In the genomic region with DNA sequence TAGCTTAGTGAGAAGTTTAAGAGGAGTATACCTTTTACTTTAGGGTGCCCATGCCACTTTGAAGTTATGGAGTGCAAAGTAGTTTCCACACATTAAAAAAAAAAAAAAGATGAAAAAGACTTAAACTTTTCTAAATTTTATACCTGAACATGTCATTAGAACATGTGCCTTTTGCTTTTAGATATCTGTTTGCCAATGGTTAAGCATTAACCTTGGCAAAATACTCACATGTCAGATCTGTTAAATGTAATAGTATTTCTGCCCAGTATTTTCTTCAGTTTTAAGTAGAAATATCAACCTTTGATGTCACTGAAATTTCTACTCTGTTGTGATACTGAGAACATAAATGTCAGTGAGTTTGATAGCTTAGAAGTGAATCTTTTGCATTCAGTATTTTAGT, we compare ENCODE assay signal across 9 cellular contexts. TPM values are rescaled to one million over a fixed set of nuclear protein-coding genes. Genes with fewer than 3 reads are reported as not detected.
A peak's percentile ranks its signal among the peaks of the same experiment; 100 is the strongest.
DNase-seq lines count a peak whose midpoint lies in the region; ATAC-seq and TF ChIP-seq lines count a peak whose summit lies in the region.
"Had no signal": no experiment of that assay in that cellular context is flagged by ENCODE, and none has a peak within 500 bp of the region (broad histone marks: within the 10 kb centered on the region; RNA-seq: fewer than 3 reads in every experiment).

No MANE protein-coding gene starts in this region.

- H3K4me2 ChIP-seq in smooth muscle cell = peak overlapping the region; percentile 87

- peaks cover 25% of the 10 kb centered on the region for H3K4me1 ChIP-seq in smooth muscle cell (ENCODE audit: low read depth)
- H3K4me1 ChIP-seq in Caco-2 = no peaks in the 10 kb centered on the region; the same call in 1 of the 2 replicates

- H2AFZ ChIP-seq in smooth muscle cell (ENCODE audit: low read depth) = no peak overlapping the region

- H3K27ac ChIP-seq in SK-N-MC (peak overlapping the region; percentile 68), smooth muscle cell (ENCODE audit: low read depth) (peak overlapping the region; percentile 8)

- TF ChIP-seq CTCF in fibroblast of the aortic adventitia (IDR thresholded peaks at IDR 0.05; ENCODE audit: insufficient read depth, low read length) (no peak), smooth muscle cell (IDR thresholded peaks at IDR 0.05; ENCODE audit: borderline replicate concordance, insufficient read depth, poor library complexity, severe bottlenecking) (no peak), GM10248 (IDR thresholded peaks at IDR 0.05; ENCODE audit: control extremely low read depth, extremely low read depth, low read depth, missing control alignments) (no peak), Caco-2 (IDR thresholded peaks at IDR 0.05; ENCODE audit: insufficient read depth in 1 of 2, low read depth in 1 of 2, low read length in 1 of 2, severe bottlenecking in 1 of 2, unreplicated experiment in 1 of 2) (no peak)

- H3K9me3 ChIP-seq in SK-N-MC (ENCODE audit: low read depth, low read length) (no peaks in the 10 kb centered on the region), smooth muscle cell (replicated peaks; ENCODE audit: low read depth) (no peaks in the 10 kb centered on the region), Caco-2 (no peaks in the 10 kb centered on the region)

- no TSS peak for BruUV-seq in Caco-2 (replicated peaks; lab: Mats Ljungman, UMichigan)

- peaks cover 67% of the 10 kb centered on the region for H4K20me1 ChIP-seq in smooth muscle cell (ENCODE audit: low read depth)

- H3K27me3 Mint-ChIP-seq in activated CD4-positive, alpha-beta T cell treated with anti-CD3 and anti-CD28 coated beads, Interleukin-2, amount 10 ng/mL, durations not matched to agents 7 days and 5 days = no peaks in the 10 kb centered on the region
- no peaks in the 10 kb centered on the region for H3K27me3 Mint-ChIP-seq in Caco-2 (ENCODE audit: insufficient read depth, unreplicated experiment)
- H3K27me3 Mint-ChIP-seq: central memory CD8-positive, alpha-beta T cell had no signal

- H3K27me3 ChIP-seq in smooth muscle cell (ENCODE audit: low read depth) (no peaks in the 10 kb centered on the region), Caco-2 (replicated peaks; ENCODE audit: control insufficient read depth, insufficient read depth, low read length) (no peaks in the 10 kb centered on the region)

- H3K79me2 ChIP-seq in smooth muscle cell (ENCODE audit: low read depth) = peaks cover 98% of the 10 kb centered on the region

- peak overlapping the region; percentile 85 for H3K4me3 Mint-ChIP-seq in activated CD4-positive, alpha-beta T cell treated with anti-CD3 and anti-CD28 coated beads, Interleukin-2, amount 10 ng/mL, durations not matched to agents 7 days and 5 days
- H3K4me3 Mint-ChIP-seq in Caco-2 (ENCODE audit: unreplicated experiment) = no peak overlapping the region

- H3K4me3 ChIP-seq in SK-N-MC (peak overlapping the region; percentile 94), fibroblast of the aortic adventitia (ENCODE audit: low read depth, low read length) (peak overlapping the region; percentile 26), smooth muscle cell (peak overlapping the region; percentile 66), Caco-2 (ENCODE audit: low read depth, low read length) (no peak overlapping the region)

- H3K36me3 Mint-ChIP-seq in activated CD4-positive, alpha-beta T cell treated with anti-CD3 and anti-CD28 coated beads, Interleukin-2, amount 10 ng/mL, durations not matched to agents 7 days and 5 days (ENCODE audit: low read depth) = peaks cover 10% of the 10 kb centered on the region
- H3K36me3 Mint-ChIP-seq in Caco-2 (ENCODE audit: insufficient read depth, unreplicated experiment) = no peaks in the 10 kb centered on the region

- H3K9ac ChIP-seq in SK-N-MC (ENCODE audit: insufficient read length) (peak overlapping the region; percentile 42), smooth muscle cell (ENCODE audit: low read depth) (peak overlapping the region; percentile 4)

- ATAC-seq in HG03175 (IDR thresholded peaks at IDR 0.05; ENCODE audit: unreplicated experiment) = no peak

- intact Hi-C loops in Caco-2 (cut with micrococcal nuclease; ENCODE audit: unreplicated experiment) = no loop called here

- no peaks in the 10 kb centered on the region for H3F3A ChIP-seq in smooth muscle cell (ENCODE audit: low read depth)

- H3K36me3 ChIP-seq in SK-N-MC (ENCODE audit: insufficient read depth, low read length) (no peaks in the 10 kb centered on the region), smooth muscle cell (ENCODE audit: low read depth) (no peaks in the 10 kb centered on the region), Caco-2 (ENCODE audit: control insufficient read depth, insufficient read depth, low read length) (no peaks in the 10 kb centered on the region)

- H3K27ac Mint-ChIP-seq in activated CD4-positive, alpha-beta T cell treated with anti-CD3 and anti-CD28 coated beads, Interleukin-2, amount 10 ng/mL, durations not matched to agents 7 days and 5 days = no peak overlapping the region
- no peak overlapping the region for H3K27ac Mint-ChIP-seq in Caco-2 (ENCODE audit: unreplicated experiment)

- CTCF ChIA-PET in activated CD4-positive, alpha-beta T cell treated with anti-CD3 and anti-CD28 coated beads, Interleukin-2, amount 10 ng/mL, durations not matched to agents 7 days and 5 days (lab: Charles Lee) = interaction anchor here (0.8 to 1.2 kb wide), 2 partner anchors 12 to 17 kb away, joined by 3 read pairs; partner anchors contain the start of gene ZFAND6
- CTCF ChIA-PET in GM10248 (lab: Yijun Ruan, JAX) (interaction anchor here (1.2 to 1.5 kb wide), 4 partner anchors 9 to 176 kb away, joined by 3 to 8 read pairs (median 5); no protein-coding TSS in a partner anchor), Caco-2 (lab: Charles Lee) (interaction anchor here (1.2 kb wide), 2 partner anchors 13 to 18 kb away, joined by 3 to 4 read pairs; no protein-coding TSS in a partner anchor)

- POLR2A ChIA-PET in activated CD4-positive, alpha-beta T cell treated with anti-CD3 and anti-CD28 coated beads, Interleukin-2, amount 10 ng/mL, durations not matched to agents 7 days and 5 days (lab: Charles Lee) = no interaction called here
- POLR2A ChIA-PET in GM10248 (lab: Yijun Ruan, JAX) (no interaction called here), Caco-2 (lab: Charles Lee) (interaction anchor here (1.8 kb wide), 1 partner anchor 12 kb away, joined by 14 read pairs; the partner anchor contains the start of gene ZFAND6)

- no peak for DNase-seq in activated CD4-positive, alpha-beta T cell treated with anti-CD3 and anti-CD28 coated beads, Interleukin-2, amount 10 ng/mL, durations not matched to agents 7 days and 5 days
- DNase-seq in activated CD4-positive, alpha-beta T cell treated with anti-CD3 and anti-CD28 coated beads, Interleukin-2, amount 50 U/mL, for 4 hours = no peak
- DNase-seq in SK-N-MC (ENCODE audit: low read depth, low spot score) = no peak
- no peak for DNase-seq in fibroblast of the aortic adventitia (ENCODE audit: low read depth)
- DNase-seq in smooth muscle cell (lab: John Stamatoyannopoulos, UW; ENCODE audit: unreplicated experiment) = no peak
- DNase-seq in GM10248 (ENCODE audit: extremely low spot score) = no peak
- no peak for DNase-seq in Caco-2

- H3K9me3 Mint-ChIP-seq in activated CD4-positive, alpha-beta T cell treated with anti-CD3 and anti-CD28 coated beads, Interleukin-2, amount 10 ng/mL, durations not matched to agents 7 days and 5 days = no peaks in the 10 kb centered on the region
- H3K9me3 Mint-ChIP-seq in Caco-2 (ENCODE audit: unreplicated experiment) = no peaks in the 10 kb centered on the region
- H3K9me3 Mint-ChIP-seq: central memory CD8-positive, alpha-beta T cell had no signal

- H3K4me1 Mint-ChIP-seq in activated CD4-positive, alpha-beta T cell treated with anti-CD3 and anti-CD28 coated beads, Interleukin-2, amount 10 ng/mL, durations not matched to agents 7 days and 5 days = peaks cover 52% of the 10 kb centered on the region
- peaks cover 23% of the 10 kb centered on the region for H3K4me1 Mint-ChIP-seq in Caco-2 (ENCODE audit: low read depth, unreplicated experiment)

RNA-seq across cellular contexts. Expression of gene ZFAND6, which starts 12.2 kb away (rescaled TPM):
- 10 to 100 TPM; 49.3 to 56.4 TPM for total RNA-seq in activated CD4-positive, alpha-beta T cell treated with anti-CD3 and anti-CD28 coated beads, Interleukin-2, amount 10 ng/mL, durations not matched to agents 7 days and 5 days
- total RNA-seq in fibroblast of the aortic adventitia (ENCODE audit: low replicate concordance) (27.2 and 125 TPM in 2 replicates), smooth muscle cell (144 and 165 TPM in 2 replicates), Caco-2 (2022) (40.5 and 44.7 TPM in 2 replicates)
- polyA plus RNA-seq in smooth muscle cell = 78.4 and 81.9 TPM in 2 replicates
